16 cellular contexts compared by ENCODE assay signal in the genomic region with DNA sequence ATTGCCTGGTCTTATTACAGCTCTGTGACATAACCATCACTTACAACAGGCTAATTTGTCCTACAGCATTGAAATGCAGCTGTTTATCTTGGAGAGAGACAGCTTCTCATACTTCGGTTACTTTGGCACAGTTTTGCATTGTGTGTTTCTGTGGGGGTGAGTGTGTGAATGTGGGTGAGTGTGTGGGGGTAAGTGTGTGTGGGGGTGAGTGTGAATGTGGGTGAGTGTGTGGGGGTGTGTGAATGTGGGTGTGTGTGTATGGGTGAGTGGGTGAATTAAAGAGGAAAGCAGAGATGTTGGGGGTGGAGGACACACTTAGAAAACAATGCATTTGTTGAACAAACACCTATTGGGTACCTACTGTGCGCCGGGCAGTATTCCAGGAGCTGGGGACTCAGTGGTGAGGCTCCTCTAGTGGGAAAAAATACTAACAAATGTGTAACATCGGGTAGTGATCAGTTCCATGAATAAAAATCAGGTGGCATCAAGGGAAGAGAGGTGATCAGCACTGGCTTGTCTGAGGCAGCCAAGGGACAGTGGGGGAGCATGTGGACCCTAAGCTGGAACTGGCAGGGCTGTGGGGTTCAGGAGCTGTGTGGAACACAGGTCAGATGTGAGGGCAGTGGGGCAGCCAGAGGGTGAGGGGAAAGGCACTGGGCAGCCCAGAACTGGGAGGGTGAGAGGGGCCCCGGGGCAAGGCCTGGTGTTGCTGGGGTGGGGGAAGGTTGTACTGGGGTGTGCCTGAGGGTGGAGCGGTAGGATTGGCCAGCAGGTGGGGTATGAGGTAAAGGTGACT. TPM values are rescaled to one million over a fixed set of nuclear protein-coding genes. Genes with fewer than 3 reads are reported as not detected.
DNase-seq lines count a peak whose midpoint lies in the region; ATAC-seq and TF ChIP-seq lines count a peak whose summit lies in the region.
"Had no signal": no experiment of that assay in that cellular context is flagged by ENCODE, and none has a peak within 500 bp of the region (broad histone marks: within the 10 kb centered on the region; RNA-seq: fewer than 3 reads in every experiment).

No MANE protein-coding gene starts in this region.

- H4K5ac ChIP-seq in IMR-90 (ENCODE audit: low read depth, low read length): no peak overlapping the region

- POLR2A ChIA-PET in IMR-90 (lab: Charles Lee; ENCODE audit: unreplicated experiment): no interaction called here

- H3K4me1 ChIP-seq in IMR-90 (ENCODE audit: control insufficient read depth, insufficient read depth, low read length): peaks cover 8% of the 10 kb centered on the region
- H3K4me1 ChIP-seq: BE2C, prostate gland had no signal

- H3K56ac ChIP-seq in IMR-90 (ENCODE audit: extremely low read depth, insufficient read depth, low read length): no peak overlapping the region

- peak overlapping the region; percentile 81 for H2AK9ac ChIP-seq in IMR-90 (replicated peaks; ENCODE audit: low read depth, low read length, poor library complexity)

- ATAC-seq in IMR-90 (ENCODE audit: low read depth) (no peak), omental fat pad (ENCODE audit: low FRiP score) (peak; percentile 13), GM18868 (IDR thresholded peaks at IDR 0.05; ENCODE audit: unreplicated experiment) (no peak)

- intact Hi-C loops in IMR-90 (cut with micrococcal nuclease): loop anchor here (5.0 kb wide), 1 partner anchor 41 kb away; no protein-coding TSS in a partner anchor

- H2BK20ac ChIP-seq in IMR-90 (ENCODE audit: low read depth, low read length): no peak overlapping the region

- no peaks in the 10 kb centered on the region for H3K9me3 ChIP-seq in IMR-90 (ENCODE audit: control insufficient read depth, insufficient read depth, low read length)
- H3K9me3 ChIP-seq: BE2C, prostate gland had no signal

- BruUV-seq in IMR-90 (replicated peaks; lab: Mats Ljungman, UMichigan): no TSS peak

- DNase-seq in GM10266 (ENCODE audit: extremely low spot score): no peak
- no peak for DNase-seq in IMR-90
- DNase-seq in epithelial cell of esophagus (ENCODE audit: low read depth): peak; percentile 8
- no peak for DNase-seq in omental fat pad (ENCODE audit: low spot score)
- no peak for DNase-seq in SHP77 (lab: John Stamatoyannopoulos, UW)
- no peak for DNase-seq in NCI-H1092 (lab: John Stamatoyannopoulos, UW)
- no peak for DNase-seq in NCI-H2227 treated with DMSO at 0.1 percent for 48 hours (lab: John Stamatoyannopoulos, UW)
- DNase-seq: activated CD4-positive, alpha-beta T cell treated with anti-CD3 and anti-CD28 coated beads for 48 hours; anterior cingulate cortex; BE2C; DMS53; NCI-H1105 treated with DMSO at 0.1 percent for 48 hours; NCI-H510A had no signal

- peak overlapping the region; percentile 34; the same call in 1 of the 2 replicates for H3K4ac ChIP-seq in IMR-90 (ENCODE audit: low read depth, low read length)

- H3K4me2 ChIP-seq in IMR-90 (ENCODE audit: low read depth, low read length): no peak overlapping the region

- H4K8ac ChIP-seq in IMR-90 (ENCODE audit: low read depth in 2 of 2, low read length in 2 of 2): no peak overlapping the region; a peak in 1 of 4 replicates

- no peak overlapping the region for H3K23ac ChIP-seq in IMR-90 (ENCODE audit: low read depth, low read length)

- WGBS in IMR-90 (ENCODE audit: extremely low coverage in 2 of 2, insufficient read length in 1 of 2), 2 experiments: 83% methylated on average over 1 of the region's 6 CpGs; no CpG with 5 or more reads in 1 of the 2 experiments

- no peak overlapping the region; the same call in 1 of the 2 replicates for H4K91ac ChIP-seq in IMR-90 (ENCODE audit: insufficient read depth, low read depth, low read length)

- TF ChIP-seq RAD21 in IMR-90 (IDR thresholded peaks at IDR 0.05; ENCODE audit: low read length): no peak

- dilution Hi-C loops in IMR-90 (cut with HindIII; ENCODE audit: low sequenced_read_pairs, unreplicated experiment): no loop called here

- no peak overlapping the region for H2BK120ac ChIP-seq in IMR-90 (ENCODE audit: low read depth, low read length)

- no peak overlapping the region for H2BK15ac ChIP-seq in IMR-90 (ENCODE audit: low read depth, low read length)

- CTCF ChIA-PET in IMR-90 (lab: Yijun Ruan, JAX): interaction anchor here (0.8 kb wide), 1 partner anchor 19 kb away, joined by 3 read pairs; no protein-coding TSS in a partner anchor

- no peak overlapping the region for H3K9ac ChIP-seq in IMR-90 (ENCODE audit: low read depth, low read length)

- no peak overlapping the region for H3K27ac ChIP-seq in IMR-90 (ENCODE audit: insufficient read depth, low read length)
- H3K27ac ChIP-seq: prostate gland, RWPE1 had no signal

- H3K79me1 ChIP-seq in IMR-90 (ENCODE audit: low read depth in 1 of 2, low read length in 2 of 2): peaks cover 0 to 12% of the 10 kb centered on the region in 2 experiments; a peak in 3 of 4 replicates

- peaks cover 14% of the 10 kb centered on the region for H3K36me3 ChIP-seq in IMR-90 (ENCODE audit: control insufficient read depth, insufficient read depth, low read length)
- H3K36me3 ChIP-seq: prostate gland had no signal

- H2BK5ac ChIP-seq in IMR-90 (ENCODE audit: low read depth, low read length, poor library complexity, severe bottlenecking): peak overlapping the region; percentile 13

- H3K18ac ChIP-seq in IMR-90 (ENCODE audit: low read depth, low read length): no peak overlapping the region

- in situ Hi-C loops in IMR-90 (cut with MboI; ENCODE audit: low sequenced_read_pairs): no loop called here

- TF ChIP-seq CTCF in GM10266 (IDR thresholded peaks at IDR 0.05; ENCODE audit: control insufficient read depth, insufficient read depth, low read depth, missing control alignments) (peak; percentile 18), IMR-90 (conservative IDR thresholded peaks at IDR 0.05; ENCODE audit: low read depth, low read length) (no peak), epithelial cell of esophagus (IDR thresholded peaks at IDR 0.05; ENCODE audit: insufficient read depth, low read depth, low read length, missing control alignments) (peak; percentile 15), omental fat pad (IDR thresholded peaks at IDR 0.05) (no peak)

- TF ChIP-seq POLR2A in IMR-90 (IDR thresholded peaks at IDR 0.05; ENCODE audit: low read depth, low read length): no peak

- H3K9me1 ChIP-seq in IMR-90 (ENCODE audit: insufficient read depth, low read length): peaks cover 13% of the 10 kb centered on the region

- H3K4me3 ChIP-seq in IMR-90 (ENCODE audit: insufficient read depth, low read depth, low read length): no peak overlapping the region
- no peak overlapping the region for H3K4me3 ChIP-seq in epithelial cell of esophagus (ENCODE audit: low read length)
- H3K4me3 ChIP-seq: prostate gland had no signal

- peak overlapping the region; percentile 75 for H2AFZ ChIP-seq in IMR-90 (replicated peaks; ENCODE audit: low read length, poor library complexity)

- H2AK5ac ChIP-seq in IMR-90 (ENCODE audit: low read depth, low read length): peak overlapping the region; percentile 31; the same call in 1 of the 2 replicates

- H4K20me1 ChIP-seq in IMR-90 (ENCODE audit: insufficient read depth, low read length): 0 out of 2 replicates have a peak, but pooled peaks cover 4% of the 10 kb centered on the region

- 0 out of 2 replicates have a peak overlapping the region, but pooled peaks have one; percentile 40 for H3K14ac ChIP-seq in IMR-90 (replicated peaks; ENCODE audit: low read depth, low read length)

- H3K27me3 ChIP-seq in IMR-90 (ENCODE audit: control insufficient read depth, insufficient read depth, low read length): no peaks in the 10 kb centered on the region
- H3K27me3 ChIP-seq: BE2C had no signal

TF ChIP-seq in IMR-90, 13 proteins besides CTCF, POLR2A, EP300 and RAD21:
- TF ChIP-seq FOS (IDR thresholded peaks at IDR 0.05; ENCODE audit: low read depth, low read length): no peak
- TF ChIP-seq SMC3 (IDR thresholded peaks at IDR 0.05; ENCODE audit: low read depth, low read length): no peak
- no peak for TF ChIP-seq CHD1 (IDR thresholded peaks at IDR 0.05; ENCODE audit: low read depth, low read length)
- TF ChIP-seq MAZ (IDR thresholded peaks at IDR 0.05; ENCODE audit: borderline replicate concordance, low read depth, low read length): no peak
- no peak for TF ChIP-seq USF2 (IDR thresholded peaks at IDR 0.05; ENCODE audit: low read depth, low read length)
- no peak for TF ChIP-seq RCOR1 (IDR thresholded peaks at IDR 0.05; ENCODE audit: insufficient replicate concordance, low read length)
- TF ChIP-seq, protein P1, sequence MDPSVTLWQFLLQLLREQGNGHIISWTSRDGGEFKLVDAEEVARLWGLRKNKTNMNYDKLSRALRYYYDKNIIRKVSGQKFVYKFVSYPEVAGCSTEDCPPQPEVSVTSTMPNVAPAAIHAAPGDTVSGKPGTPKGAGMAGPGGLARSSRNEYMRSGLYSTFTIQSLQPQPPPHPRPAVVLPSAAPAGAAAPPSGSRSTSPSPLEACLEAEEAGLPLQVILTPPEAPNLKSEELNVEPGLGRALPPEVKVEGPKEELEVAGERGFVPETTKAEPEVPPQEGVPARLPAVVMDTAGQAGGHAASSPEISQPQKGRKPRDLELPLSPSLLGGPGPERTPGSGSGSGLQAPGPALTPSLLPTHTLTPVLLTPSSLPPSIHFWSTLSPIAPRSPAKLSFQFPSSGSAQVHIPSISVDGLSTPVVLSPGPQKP (IDR thresholded peaks at IDR 0.05; ENCODE audit: borderline replicate concordance, low read depth, low read length): no peak
- TF ChIP-seq RFX5 (IDR thresholded peaks at IDR 0.05; ENCODE audit: low read depth, low read length): no peak
- no peak for TF ChIP-seq CEBPB (IDR thresholded peaks at IDR 0.05; ENCODE audit: low read depth, low read length)

RNA-seq across cellular contexts. Expression of gene AMN, which starts 44.1 kb away (rescaled TPM):
- total RNA-seq in IMR-90 (2012; rRNA removed) (under 0.01 TPM in 1 of 2 replicates, not detected in the other), omental fat pad (1 to 10 TPM in 2 of 4 donors, under 1 TPM in 2; 0.72 to 2.7 (median 1.7) TPM)
- 0.11 and 0.24 TPM in 2 replicates for polyA plus RNA-seq in IMR-90 (2012; rRNA removed)
- 0.08 and 0.37 TPM in 2 replicates for polyA plus RNA-seq in IMR-90 (2012; cell fraction: cytosol; rRNA removed)
- 0.95 and 3.4 TPM in 2 replicates for polyA plus RNA-seq in IMR-90 (2012; cell fraction: nucleus; rRNA removed; ENCODE audit: low replicate concordance)

Comparison
In these comparisons a context has a peak if more than half of its experiments do, and no peak if none do; other contexts are left out.
1. CTCF ChIP-seq: peak in GM10266 (single experiment) and epithelial cell of esophagus (single experiment); none in IMR-90 (single experiment) and omental fat pad (0 of 3).